Comparison of ENCODE assay signal across 10 cellular contexts in the genomic region with DNA sequence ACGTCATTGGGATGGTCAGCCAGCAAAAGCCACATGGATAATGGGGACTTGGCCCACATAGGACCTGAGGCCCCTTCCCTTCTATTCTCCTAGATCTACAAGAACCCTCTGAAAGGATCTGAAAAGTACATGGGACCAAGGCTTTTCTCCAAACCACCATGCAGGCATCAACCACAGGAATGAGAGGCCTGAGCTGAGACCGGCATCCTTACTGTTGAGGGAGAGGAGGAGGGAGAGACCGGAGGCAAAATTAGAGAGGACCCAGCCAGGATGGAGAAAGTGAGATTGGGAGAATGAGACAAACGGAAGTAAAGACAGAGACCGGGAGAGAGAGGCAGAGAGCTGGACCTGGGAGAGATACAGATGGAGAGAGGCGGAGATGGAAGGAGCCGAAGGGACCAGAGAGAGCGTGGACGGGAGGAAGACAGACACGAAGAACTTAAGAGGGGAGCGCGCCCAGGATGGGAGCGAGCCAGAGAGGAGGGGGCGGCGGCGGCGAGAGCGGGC.
DNase-seq lines count a peak whose midpoint lies in the region; ATAC-seq and TF ChIP-seq lines count a peak whose summit lies in the region.
"Had no signal": no experiment of that assay in that cellular context is flagged by ENCODE, and none has a peak within 500 bp of the region (broad histone marks: within the 10 kb centered on the region; RNA-seq: fewer than 3 reads in every experiment).

No MANE protein-coding gene starts in this region.

- no peak for TF ChIP-seq CTCF in left ventricle myocardium inferior (IDR thresholded peaks at IDR 0.05; ENCODE audit: borderline replicate concordance)
- TF ChIP-seq CTCF in right atrium auricular region (IDR thresholded peaks at IDR 0.05): no peak
- no peak for TF ChIP-seq CTCF in mesothelial cell of epicardium (IDR thresholded peaks at IDR 0.05; ENCODE audit: unreplicated experiment)
- TF ChIP-seq CTCF in upper lobe of right lung (IDR thresholded peaks at IDR 0.05): no peak

- H3K36me3 ChIP-seq in left ventricle myocardium inferior: no peaks in the 10 kb centered on the region
- H3K36me3 ChIP-seq in right atrium auricular region: no peaks in the 10 kb centered on the region
- H3K36me3 ChIP-seq in upper lobe of right lung: no peaks in the 10 kb centered on the region

- H3K36me3 Mint-ChIP-seq in mesothelial cell of epicardium: no peaks in the 10 kb centered on the region

- peaks cover 97% of the 10 kb centered on the region for H3K27me3 Mint-ChIP-seq in mesothelial cell of epicardium (ENCODE audit: low read depth)

- DNase-seq in left ventricle myocardium inferior (no peak), right atrium auricular region (ENCODE audit: low spot score) (no peak), astrocyte of the hippocampus (ENCODE audit: low read depth, low spot score) (peak; percentile 81), mesothelial cell of epicardium (ENCODE audit: low spot score in 2 of 2, unreplicated experiment in 2 of 2) (peak in 1 of 2 experiments; percentile 46), upper lobe of right lung (no peak), occipital lobe (lab: John Stamatoyannopoulos, UW) (no peak)
- DNase-seq in stimulated activated CD4-positive, alpha-beta T cell treated with anti-CD3 and anti-CD28 coated beads, Interleukin-2, amount 100 ng/mL, for 24 hours: no peak
- DNase-seq: NCI-H446 treated with DMSO at 0.1 percent for 48 hours had no signal

- H3K9me3 Mint-ChIP-seq in mesothelial cell of epicardium: peaks cover 6% of the 10 kb centered on the region

- ATAC-seq in upper lobe of right lung: peak; percentile 33
- no peak for ATAC-seq in GM19035 (IDR thresholded peaks at IDR 0.05; ENCODE audit: unreplicated experiment)

- H3K27ac ChIP-seq in left ventricle myocardium inferior (replicated peaks) (no peak overlapping the region), right atrium auricular region (no peak overlapping the region), upper lobe of right lung (no peak overlapping the region)
- H3K27ac ChIP-seq: C4-2B had no signal

- H3K4me3 ChIP-seq in left ventricle myocardium inferior: peak overlapping the region; percentile 41
- no peak overlapping the region for H3K4me3 ChIP-seq in right atrium auricular region
- H3K4me3 ChIP-seq in upper lobe of right lung: peak overlapping the region; percentile 14

- peaks cover 95% of the 10 kb centered on the region for H3K27me3 ChIP-seq in left ventricle myocardium inferior (ENCODE audit: low read depth)
- no peaks in the 10 kb centered on the region for H3K27me3 ChIP-seq in right atrium auricular region
- peaks cover 28% of the 10 kb centered on the region for H3K27me3 ChIP-seq in upper lobe of right lung

- no peaks in the 10 kb centered on the region for H3K4me1 ChIP-seq in left ventricle myocardium inferior
- H3K4me1 ChIP-seq in right atrium auricular region: peaks cover 0 to 5% of the 10 kb centered on the region in 2 donors
- peaks cover 6% of the 10 kb centered on the region for H3K4me1 ChIP-seq in upper lobe of right lung

- intact Hi-C loops in left ventricle myocardium inferior (cut with micrococcal nuclease): no loop called here
- intact Hi-C loops in upper lobe of right lung (cut with DNase I): no loop called here

- peaks cover 5% of the 10 kb centered on the region for H3K4me1 Mint-ChIP-seq in mesothelial cell of epicardium

- peak overlapping the region; percentile 69 for H3K4me3 Mint-ChIP-seq in mesothelial cell of epicardium

- H3K9me3 ChIP-seq in left ventricle myocardium inferior (replicated peaks): no peaks in the 10 kb centered on the region
- no peaks in the 10 kb centered on the region for H3K9me3 ChIP-seq in right atrium auricular region
- no peaks in the 10 kb centered on the region for H3K9me3 ChIP-seq in upper lobe of right lung

- H3K27ac Mint-ChIP-seq in mesothelial cell of epicardium: no peak overlapping the region

Comparison
In these comparisons a context has a peak if more than half of its experiments do, and no peak if none do; other contexts are left out.
1. H3K4me3 ChIP-seq: peak in left ventricle myocardium inferior (single experiment) and upper lobe of right lung (single experiment); none in right atrium auricular region (0 of 2).